ENCODE assay signal across 9 cellular contexts in genomic region chr11:75597636-75598035, GRCh38. TPM values are rescaled to one million over a fixed set of nuclear protein-coding genes. Genes with fewer than 3 reads are reported as not detected.
DNase-seq lines count a peak whose midpoint lies in the region; ATAC-seq and TF ChIP-seq lines count a peak whose summit lies in the region.
"Had no signal": no experiment of that assay in that cellular context is flagged by ENCODE, and none has a peak within 500 bp of the region (broad histone marks: within the 10 kb centered on the region; RNA-seq: fewer than 3 reads in every experiment).

No MANE protein-coding gene starts in this region.

- H3K4me2 ChIP-seq in neural cell (ENCODE audit: low read length) = no peak overlapping the region

- H3K4me3 ChIP-seq in heart right ventricle = no peak overlapping the region
- no peak overlapping the region for H3K4me3 ChIP-seq in astrocyte of the cerebellum (ENCODE audit: low read depth, low read length)
- peak overlapping the region; percentile 37 for H3K4me3 ChIP-seq in neural cell (ENCODE audit: low read length)

- H3K9me3 ChIP-seq in heart right ventricle = no peaks in the 10 kb centered on the region
- no peaks in the 10 kb centered on the region for H3K9me3 ChIP-seq in neural cell (ENCODE audit: low read length)

- peak in 6 of 9 donors; percentile 33 to 46 (median 38) for TF ChIP-seq CTCF in heart right ventricle (IDR thresholded peaks at IDR 0.05)
- peak; percentile 74 for TF ChIP-seq CTCF in astrocyte of the cerebellum (IDR thresholded peaks at IDR 0.05; ENCODE audit: low read depth, low read length, missing control alignments)
- peak; percentile 74 for TF ChIP-seq CTCF in neural cell (IDR thresholded peaks at IDR 0.05; ENCODE audit: poor library complexity, severe bottlenecking)

- no peak for TF ChIP-seq EP300 in neural cell (conservative IDR thresholded peaks at IDR 0.05; ENCODE audit: poor library complexity, severe bottlenecking)

- no peaks in the 10 kb centered on the region for H4K20me1 ChIP-seq in neural cell (ENCODE audit: insufficient read depth)

- intact Hi-C loops in heart right ventricle (cut with DNase I) (no loop called here), cardiac septum (cut with DNase I) (no loop called here)

- H3K27me3 ChIP-seq in heart right ventricle (no peaks in the 10 kb centered on the region), neural cell (ENCODE audit: insufficient read depth, low read depth, low read length) (no peaks in the 10 kb centered on the region)

- H3K36me3 ChIP-seq in heart right ventricle (no peaks in the 10 kb centered on the region), neural cell (ENCODE audit: insufficient read depth, low read length) (no peaks in the 10 kb centered on the region)

- H2AFZ ChIP-seq in neural cell (ENCODE audit: low read depth, low read length) = no peak overlapping the region

- no peak for DNase-seq in heart right ventricle
- DNase-seq in cardiac septum (ENCODE audit: low spot score) = no peak
- DNase-seq in NCI-H2107 (lab: John Stamatoyannopoulos, UW) = peak; percentile 33
- no peak for DNase-seq in astrocyte of the cerebellum (ENCODE audit: low read depth)
- no peak for DNase-seq in inferior parietal cortex (ENCODE audit: extremely low spot score)
- DNase-seq: activated naive CD8-positive, alpha-beta T cell treated with anti-CD3 and anti-CD28 coated beads, Interleukin-2, amount 10 ng/mL, durations not matched to agents 7 days and 5 days had no signal

- TF ChIP-seq RAD21 in neural cell (conservative IDR thresholded peaks at IDR 0.05) = peak; percentile 69

- no peak overlapping the region for H3K9ac ChIP-seq in neural cell (ENCODE audit: low read length)

- peaks cover 3% of the 10 kb centered on the region for H3K79me2 ChIP-seq in neural cell (replicated peaks; ENCODE audit: insufficient read depth, low read length)

- WGBS in heart right ventricle, 2 donors = 82% methylated on average over 4 of the region's 4 CpGs

- ATAC-seq in heart right ventricle (peak in 1 of 8 donors; percentile 33), HG02798 (IDR thresholded peaks at IDR 0.05; ENCODE audit: poor library complexity, unreplicated experiment) (no peak), HG03521 (IDR thresholded peaks at IDR 0.05; ENCODE audit: unreplicated experiment) (no peak)

- no peaks in the 10 kb centered on the region for H3K9me2 ChIP-seq in neural cell (ENCODE audit: insufficient read depth, low read length)

- H3K27ac ChIP-seq in heart right ventricle (no peak overlapping the region), neural cell (ENCODE audit: low read length) (peak overlapping the region; percentile 40)

- in situ Hi-C loops in astrocyte of the cerebellum (cut with HindIII; ENCODE audit: low sequenced_read_pairs) = no loop called here

- no peaks in the 10 kb centered on the region for H3F3A ChIP-seq in neural cell (ENCODE audit: insufficient read depth, low read length, poor library complexity, severe bottlenecking)

- H3K4me1 ChIP-seq in heart right ventricle = no peaks in the 10 kb centered on the region

TF ChIP-seq in neural cell, 6 proteins besides CTCF, POLR2A, EP300 and RAD21:
- TF ChIP-seq EZH2 (IDR thresholded peaks at IDR 0.05; ENCODE audit: borderline replicate concordance, insufficient read depth, low read length, poor library complexity, severe bottlenecking) (no peak), POLR2AphosphoS5 (IDR thresholded peaks at IDR 0.05) (no peak), SMC3 (conservative IDR thresholded peaks at IDR 0.05; ENCODE audit: poor library complexity) (peak; percentile 78), MXI1 (conservative IDR thresholded peaks at IDR 0.05; ENCODE audit: poor library complexity, severe bottlenecking) (no peak), REST (IDR thresholded peaks at IDR 0.05; ENCODE audit: borderline replicate concordance) (no peak)

RNA-seq across cellular contexts. Expression of gene SERPINH1, which starts 35.6 kb away (rescaled TPM):
- total RNA-seq in heart right ventricle (100 to 1,000 TPM in 1 of 10 donors, 10 to 100 TPM in 9; 31.8 to 130 (median 53.2) TPM), cardiac septum (133 TPM)
- polyA plus RNA-seq in heart right ventricle (100 to 1,000 TPM in 1 of 2 donors, 10 to 100 TPM in 1; 43.4 to 218 TPM), neural cell (16.1 and 17.0 TPM in 2 replicates)
- 4.9 TPM in 2 replicates for polyA minus RNA-seq in neural cell
